1 cellular context compared by ENCODE assay signal in the genomic region with DNA sequence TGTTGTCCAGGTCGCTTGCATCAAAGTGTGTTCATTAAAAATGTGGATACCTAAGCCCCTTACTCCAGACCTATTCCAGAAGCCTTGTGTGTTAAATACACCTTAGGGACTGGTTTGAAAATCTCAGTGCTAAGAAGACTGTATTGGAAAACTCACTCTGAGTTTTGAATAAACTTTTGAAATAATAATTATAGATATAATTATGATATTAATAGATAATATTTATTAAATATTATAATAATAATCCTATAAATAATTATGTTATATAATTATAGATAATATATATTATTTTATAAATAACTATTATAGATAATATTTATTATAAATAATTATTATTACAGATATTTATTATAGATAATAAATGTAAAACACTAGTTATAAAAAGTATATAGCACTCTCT.
TF ChIP-seq lines count a peak whose summit lies in the region.

No MANE protein-coding gene starts in this region.

TF ChIP-seq in IMR-90, 13 proteins besides CTCF, POLR2A, EP300 and RAD21 (continued from another document):
- TF ChIP-seq MXI1 (IDR thresholded peaks at IDR 0.05; ENCODE audit: borderline replicate concordance, low read depth, low read length): no peak
- no peak for TF ChIP-seq CEBPB (IDR thresholded peaks at IDR 0.05; ENCODE audit: low read depth, low read length)
- no peak for TF ChIP-seq ELK1 (IDR thresholded peaks at IDR 0.05; ENCODE audit: borderline replicate concordance, low read depth, low read length)
- no peak for TF ChIP-seq CHD1 (IDR thresholded peaks at IDR 0.05; ENCODE audit: low read depth, low read length)
- no peak for TF ChIP-seq SMC3 (IDR thresholded peaks at IDR 0.05; ENCODE audit: low read depth, low read length)
- TF ChIP-seq, protein P1, sequence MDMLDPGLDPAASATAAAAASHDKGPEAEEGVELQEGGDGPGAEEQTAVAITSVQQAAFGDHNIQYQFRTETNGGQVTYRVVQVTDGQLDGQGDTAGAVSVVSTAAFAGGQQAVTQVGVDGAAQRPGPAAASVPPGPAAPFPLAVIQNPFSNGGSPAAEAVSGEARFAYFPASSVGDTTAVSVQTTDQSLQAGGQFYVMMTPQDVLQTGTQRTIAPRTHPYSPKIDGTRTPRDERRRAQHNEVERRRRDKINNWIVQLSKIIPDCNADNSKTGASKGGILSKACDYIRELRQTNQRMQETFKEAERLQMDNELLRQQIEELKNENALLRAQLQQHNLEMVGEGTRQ (IDR thresholded peaks at IDR 0.05; ENCODE audit: low read depth, low read length): no peak
- no peak for TF ChIP-seq BHLHE40 (IDR thresholded peaks at IDR 0.05; ENCODE audit: low read depth, low read length)
- TF ChIP-seq MAZ (IDR thresholded peaks at IDR 0.05; ENCODE audit: borderline replicate concordance, low read depth, low read length): no peak
- TF ChIP-seq MAFK (IDR thresholded peaks at IDR 0.05; ENCODE audit: low read depth, low read length): no peak
- no peak for TF ChIP-seq RFX5 (IDR thresholded peaks at IDR 0.05; ENCODE audit: low read depth, low read length)
- no peak for TF ChIP-seq NFE2L2 (IDR thresholded peaks at IDR 0.05; ENCODE audit: low read depth, low read length)
- no peak for TF ChIP-seq FOS (IDR thresholded peaks at IDR 0.05; ENCODE audit: low read depth, low read length)
